Comparison of ENCODE assay signal across 10 cellular contexts in genomic region chr22:27896251-27896650, GRCh38. TPM values are rescaled to one million over a fixed set of nuclear protein-coding genes. Genes with fewer than 3 reads are reported as not detected.
DNase-seq lines count a peak whose midpoint lies in the region; ATAC-seq and TF ChIP-seq lines count a peak whose summit lies in the region.
"Had no signal": no experiment of that assay in that cellular context is flagged by ENCODE, and none has a peak within 500 bp of the region (broad histone marks: within the 10 kb centered on the region; RNA-seq: fewer than 3 reads in every experiment).

No MANE protein-coding gene starts in this region.

- H3K27me3 Mint-ChIP-seq in activated CD4-positive, alpha-beta memory T cell treated with anti-CD3 and anti-CD28 coated beads for 36 hours, result no peaks in the 10 kb centered on the region

- peaks cover 59% of the 10 kb centered on the region for H3K36me3 Mint-ChIP-seq in activated CD4-positive, alpha-beta memory T cell treated with anti-CD3 and anti-CD28 coated beads for 36 hours

- POLR2A ChIA-PET in activated CD4-positive, alpha-beta memory T cell treated with anti-CD3 and anti-CD28 coated beads for 36 hours (lab: Charles Lee), result no interaction called here

- DNase-seq in GM13977 (ENCODE audit: low spot score) (peak; percentile 39), NCI-H345 (lab: John Stamatoyannopoulos, UW) (no peak), GOT3 (lab: John Stamatoyannopoulos, UW) (no peak)
- DNase-seq in activated CD4-positive, alpha-beta memory T cell treated with anti-CD3 and anti-CD28 coated beads for 36 hours, result peak; percentile 68
- DNase-seq: HCEC 1CT, NCI-H2081 treated with DMSO at 0.1 percent for 48 hours had no signal

- no peak for TF ChIP-seq CTCF in GM13977 (IDR thresholded peaks at IDR 0.05; ENCODE audit: extremely low read depth, insufficient read depth, missing control alignments)

- H3K27ac Mint-ChIP-seq in activated CD4-positive, alpha-beta memory T cell treated with anti-CD3 and anti-CD28 coated beads for 36 hours, result no peak overlapping the region

- intact Hi-C loops in activated CD4-positive, alpha-beta memory T cell treated with anti-CD3 and anti-CD28 coated beads for 36 hours (cut with micrococcal nuclease), result no loop called here

- in situ Hi-C loops in GM13977 (cut with MboI; ENCODE audit: low pct_unique_long_range_greater_than_20kb, low sequenced_read_pairs, unreplicated experiment), result no loop called here

- no peaks in the 10 kb centered on the region for H3K9me3 Mint-ChIP-seq in activated CD4-positive, alpha-beta memory T cell treated with anti-CD3 and anti-CD28 coated beads for 36 hours

- H3K4me3 Mint-ChIP-seq in activated CD4-positive, alpha-beta memory T cell treated with anti-CD3 and anti-CD28 coated beads for 36 hours, result no peak overlapping the region
- H3K4me3 Mint-ChIP-seq: CD14-positive monocyte had no signal

- CTCF ChIA-PET in activated CD4-positive, alpha-beta memory T cell treated with anti-CD3 and anti-CD28 coated beads for 36 hours (lab: Charles Lee), result interaction anchor here (1.0 to 1.2 kb wide), 2 partner anchors 17 to 19 kb away, joined by 3 to 4 read pairs; no protein-coding TSS in a partner anchor

- ATAC-seq in GM18909 (IDR thresholded peaks at IDR 0.05; ENCODE audit: poor library complexity, unreplicated experiment) (peak; percentile 67), HG02759 (IDR thresholded peaks at IDR 0.05; ENCODE audit: unreplicated experiment) (peak; percentile 41), HG03025 (IDR thresholded peaks at IDR 0.05; ENCODE audit: low FRiP score, unreplicated experiment) (no peak)

- peaks cover 29% of the 10 kb centered on the region for H3K4me1 Mint-ChIP-seq in activated CD4-positive, alpha-beta memory T cell treated with anti-CD3 and anti-CD28 coated beads for 36 hours (ENCODE audit: low read depth)
- H3K4me1 Mint-ChIP-seq: CD14-positive monocyte had no signal

RNA-seq across cellular contexts. Expression of gene PITPNB, which starts 22.8 kb away (rescaled TPM):
- total RNA-seq in activated CD4-positive, alpha-beta memory T cell treated with anti-CD3 and anti-CD28 coated beads for 36 hours, result 10 to 100 TPM; 92.2 to 95.7 TPM

Comparison
In these comparisons a context has a peak if more than half of its experiments do, and no peak if none do; other contexts are left out.
1. DNase-seq: peak in GM13977 (single experiment) and activated CD4-positive, alpha-beta memory T cell treated with anti-CD3 and anti-CD28 coated beads for 36 hours (single experiment); none in NCI-H345 (single experiment) and GOT3 (single experiment).